ENCODE assay signal across 13 cellular contexts in the genomic region with DNA sequence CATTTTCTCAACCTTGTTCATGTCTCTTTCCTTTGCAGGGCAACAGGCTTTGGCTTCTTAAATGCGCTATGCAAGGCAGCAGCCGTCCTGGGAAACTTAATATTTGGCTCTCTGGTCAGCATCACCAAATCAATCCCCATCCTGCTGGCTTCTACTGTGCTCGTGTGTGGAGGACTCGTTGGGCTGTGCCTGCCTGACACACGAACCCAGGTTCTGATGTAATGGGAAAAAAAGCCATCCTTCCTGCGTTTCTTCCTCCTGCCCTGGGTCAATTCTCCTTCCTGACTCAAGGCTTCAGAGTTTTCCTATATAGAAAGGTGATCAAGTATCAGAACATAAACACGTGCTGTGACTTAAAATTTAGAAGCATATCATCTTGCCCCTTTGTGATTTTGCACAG.
A peak's percentile ranks its signal among the peaks of the same experiment; 100 is the strongest.
DNase-seq lines count a peak whose midpoint lies in the region; ATAC-seq and TF ChIP-seq lines count a peak whose summit lies in the region.
"Had no signal": no experiment of that assay in that cellular context is flagged by ENCODE, and none has a peak within 500 bp of the region (broad histone marks: within the 10 kb centered on the region; RNA-seq: fewer than 3 reads in every experiment).

No MANE protein-coding gene starts in this region.

- DNase-seq in activated naive CD4-positive, alpha-beta T cell treated with anti-CD3 and anti-CD28 coated beads, Interleukin-2, amount 10 ng/mL, durations not matched to agents 7 days and 5 days, result peak; percentile 26
- DNase-seq in activated naive CD4-positive, alpha-beta T cell treated with Interleukin-2 at 50 U/mL for 16 hours, result no peak
- no peak for DNase-seq in left colon
- DNase-seq in suprapubic skin (ENCODE audit: low spot score in 2 of 2), result no peak
- DNase-seq in stimulated activated CD4-positive, alpha-beta T cell treated with anti-CD3 and anti-CD28 coated beads, Interleukin-4, amount 100 ng/mL, for 1 hour, result no peak
- DNase-seq in DMS153 treated with DMSO at 0.1 percent for 48 hours (lab: John Stamatoyannopoulos, UW; ENCODE audit: unreplicated experiment), result no peak
- DNase-seq in vagina (ENCODE audit: extremely low spot score in 2 of 2), result no peak
- DNase-seq: NCI-H1436; psoas muscle; stimulated activated CD8-positive, alpha-beta memory T cell treated with anti-CD3 and anti-CD28 coated beads, Interleukin-4, amount 100 ng/mL, for 48 hours had no signal

- intact Hi-C loops in left colon (cut with DNase I, micrococcal nuclease) (no loop called here), vagina (cut with DNase I) (no loop called here)

- H3K27me3 ChIP-seq in suprapubic skin (no peaks in the 10 kb centered on the region), vagina (no peaks in the 10 kb centered on the region)
- H3K27me3 ChIP-seq: colonic mucosa had no signal

- H3K4me1 Mint-ChIP-seq in activated naive CD4-positive, alpha-beta T cell treated with anti-CD3 and anti-CD28 coated beads, Interleukin-2, amount 10 ng/mL, durations not matched to agents 7 days and 5 days, result peaks cover 69% of the 10 kb centered on the region

- TF ChIP-seq CTCF in VCaP (conservative IDR thresholded peaks at IDR 0.05) (no peak), suprapubic skin (IDR thresholded peaks at IDR 0.05) (no peak), vagina (IDR thresholded peaks at IDR 0.05) (no peak)

- WGBS in suprapubic skin, result 40% methylated on average over 7 of the region's 7 CpGs

- H3K4me1 ChIP-seq in suprapubic skin (peaks cover 17% of the 10 kb centered on the region), vagina (no peaks in the 10 kb centered on the region)

- peak overlapping the region; percentile 98 for H3K27ac Mint-ChIP-seq in activated naive CD4-positive, alpha-beta T cell treated with anti-CD3 and anti-CD28 coated beads, Interleukin-2, amount 10 ng/mL, durations not matched to agents 7 days and 5 days

- peak; percentile 23 for ATAC-seq in left colon
- ATAC-seq: Panc1, psoas muscle had no signal

- H3K4me3 Mint-ChIP-seq in activated naive CD4-positive, alpha-beta T cell treated with anti-CD3 and anti-CD28 coated beads, Interleukin-2, amount 10 ng/mL, durations not matched to agents 7 days and 5 days, result peak overlapping the region; percentile 39

- peaks cover 24% of the 10 kb centered on the region for H3K36me3 Mint-ChIP-seq in activated naive CD4-positive, alpha-beta T cell treated with anti-CD3 and anti-CD28 coated beads, Interleukin-2, amount 10 ng/mL, durations not matched to agents 7 days and 5 days

- H3K9me3 Mint-ChIP-seq in activated naive CD4-positive, alpha-beta T cell treated with anti-CD3 and anti-CD28 coated beads, Interleukin-2, amount 10 ng/mL, durations not matched to agents 7 days and 5 days, result peaks cover 20% of the 10 kb centered on the region

- no peaks in the 10 kb centered on the region for H3K27me3 Mint-ChIP-seq in activated naive CD4-positive, alpha-beta T cell treated with anti-CD3 and anti-CD28 coated beads, Interleukin-2, amount 10 ng/mL, durations not matched to agents 7 days and 5 days

- no peak for TF ChIP-seq EP300 in suprapubic skin (IDR thresholded peaks at IDR 0.05)

- no peak for TF ChIP-seq POLR2A in suprapubic skin (IDR thresholded peaks at IDR 0.05)
- TF ChIP-seq POLR2A in vagina (IDR thresholded peaks at IDR 0.05), result no peak

- H3K4me3 ChIP-seq in suprapubic skin (no peak overlapping the region), vagina (no peak overlapping the region)
- H3K4me3 ChIP-seq: colonic mucosa, psoas muscle had no signal

- CTCF ChIA-PET in activated naive CD4-positive, alpha-beta T cell treated with anti-CD3 and anti-CD28 coated beads, Interleukin-2, amount 10 ng/mL, durations not matched to agents 7 days and 5 days (lab: Charles Lee), result no interaction called here

- H3K9me3 ChIP-seq in suprapubic skin, result no peaks in the 10 kb centered on the region
- no peaks in the 10 kb centered on the region for H3K9me3 ChIP-seq in vagina
- H3K9me3 ChIP-seq: colonic mucosa had no signal

- H3K27ac ChIP-seq in VCaP (peak overlapping the region; percentile 52), suprapubic skin (peak overlapping the region; percentile 62), vagina (no peak overlapping the region)
- H3K27ac ChIP-seq: colonic mucosa, psoas muscle had no signal

- no peaks in the 10 kb centered on the region for H3K36me3 ChIP-seq in suprapubic skin
- H3K36me3 ChIP-seq in vagina, result no peaks in the 10 kb centered on the region
- H3K36me3 ChIP-seq: colonic mucosa had no signal
